Comparison of ENCODE assay signal across 8 cellular contexts in the genomic region with DNA sequence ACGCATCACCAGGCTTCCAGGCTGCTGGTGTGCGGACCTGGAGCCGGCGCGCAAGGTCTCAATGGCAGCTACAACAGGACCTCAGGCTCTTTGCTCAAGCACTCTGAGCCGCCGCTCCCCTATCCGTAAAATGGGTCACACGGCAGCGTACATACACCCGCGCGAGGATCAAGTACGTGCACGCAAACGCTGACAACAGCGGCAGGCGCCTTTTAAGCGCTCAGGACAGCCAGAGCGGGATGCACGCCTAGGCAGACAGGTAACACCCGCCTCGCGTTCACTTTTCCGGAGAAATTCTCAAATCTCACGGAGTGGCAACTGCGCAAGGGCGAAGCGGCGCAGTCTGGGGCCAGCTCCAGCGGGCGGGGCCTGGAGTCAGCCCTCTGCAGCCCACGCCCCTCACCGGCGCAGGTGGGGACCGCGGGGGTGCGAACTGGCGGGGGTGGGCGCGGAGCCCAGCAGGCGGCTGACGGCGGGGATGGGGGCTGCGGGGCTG. TPM values are rescaled to one million over a fixed set of nuclear protein-coding genes. Genes with fewer than 3 reads are reported as not detected.
DNase-seq lines count a peak whose midpoint lies in the region; ATAC-seq and TF ChIP-seq lines count a peak whose summit lies in the region.

No MANE protein-coding gene starts in this region.

- CTCF ChIA-PET in RWPE1 (lab: Yijun Ruan, JAX): interaction anchor here (0.6 kb wide), 1 partner anchor 732 kb away, joined by 3 read pairs; no protein-coding TSS in a partner anchor

- H3K36me3 ChIP-seq in ovary (no peaks in the 10 kb centered on the region), thymus (ENCODE audit: control insufficient read depth, insufficient read depth) (peaks cover 5% of the 10 kb centered on the region)

- no peak for DNase-seq in CD14-positive monocyte (ENCODE audit: low spot score)
- DNase-seq in RWPE1 (ENCODE audit: low spot score): peak; percentile 39
- DNase-seq in activated effector memory CD4-positive, alpha-beta T cell treated with anti-CD3 and anti-CD28 coated beads, Interleukin-2, amount 50 U/mL, for 16 hours: peak; percentile 93
- peak; percentile 72 for DNase-seq in germinal center (ENCODE audit: low spot score)
- DNase-seq in ovary: peak in 3 of 5 donors; percentile 15 to 53 (median 27)

- H3K27me3 Mint-ChIP-seq in CD14-positive monocyte (ENCODE audit: low read depth in 3 of 3): peaks cover 0 to 7% (median 2%) of the 10 kb centered on the region in 3 donors

- peak overlapping the region; percentile 96 to 98 for H3K4me3 Mint-ChIP-seq in CD14-positive monocyte

- H3K27ac ChIP-seq in RWPE1 (peak overlapping the region; percentile 87), ovary (no peak overlapping the region), thymus (ENCODE audit: low read depth) (peak overlapping the region; percentile 93)

- peaks cover 0 to 6% (median 3%) of the 10 kb centered on the region in 7 donors for H3K9me3 Mint-ChIP-seq in CD14-positive monocyte

- ATAC-seq in GM19452 (IDR thresholded peaks at IDR 0.05; ENCODE audit: unreplicated experiment): peak; percentile 76
- ATAC-seq in HG03520 (IDR thresholded peaks at IDR 0.05; ENCODE audit: unreplicated experiment): peak; percentile 56

- H3K27ac Mint-ChIP-seq in CD14-positive monocyte: peak overlapping the region in 4 of 7 donors; percentile 56 to 86 (median 68)

- no peak for TF ChIP-seq EP300 in ovary (IDR thresholded peaks at IDR 0.05)

- POLR2A ChIA-PET in RWPE1 (lab: Yijun Ruan, JAX; ENCODE audit: low non-redundant PET): no interaction called here

- peaks cover 22% of the 10 kb centered on the region for H3K4me1 Mint-ChIP-seq in CD14-positive monocyte

- no peak for TF ChIP-seq POLR2A in ovary (IDR thresholded peaks at IDR 0.05)

- H3K4me1 ChIP-seq in ovary (ENCODE audit: insufficient read depth): peaks cover 5% of the 10 kb centered on the region
- peaks cover 2% of the 10 kb centered on the region for H3K4me1 ChIP-seq in thymus (ENCODE audit: control insufficient read depth, insufficient read depth, low read length)

- intact Hi-C loops in CD14-positive monocyte (cut with micrococcal nuclease): no loop called here
- intact Hi-C loops in ovary (cut with DNase I): no loop called here

- H3K9me3 ChIP-seq in ovary (no peaks in the 10 kb centered on the region), thymus (ENCODE audit: control insufficient read depth) (no peaks in the 10 kb centered on the region)

- H3K4me3 ChIP-seq in ovary (peak overlapping the region; percentile 73), thymus (ENCODE audit: low read length) (peak overlapping the region; percentile 93)

- no peaks in the 10 kb centered on the region for H3K27me3 ChIP-seq in ovary
- no peaks in the 10 kb centered on the region for H3K27me3 ChIP-seq in thymus (ENCODE audit: control insufficient read depth, insufficient read depth)

- 1 to 3% (median 1%) methylated on average over 38 to 45 of the region's 45 CpGs for WGBS in ovary, 3 donors
- 2% methylated on average over 45 of the region's 45 CpGs for WGBS in thymus

- TF ChIP-seq CTCF in CD14-positive monocyte (IDR thresholded peaks at IDR 0.05) (no peak), RWPE1 (conservative IDR thresholded peaks at IDR 0.05; ENCODE audit: low read depth) (no peak), ovary (IDR thresholded peaks at IDR 0.05) (no peak)

- H3K36me3 Mint-ChIP-seq in CD14-positive monocyte: peaks cover 0 to 4% of the 10 kb centered on the region in 2 donors

RNA-seq across cellular contexts. Expression of a gene that starts 0.5 kb away (rescaled TPM):
- 10 to 100 TPM; 12.0 to 15.5 TPM for polyA plus RNA-seq in CD14-positive monocyte
- 10 to 100 TPM; 10.3 to 17.3 (median 14.2) TPM for total RNA-seq in ovary
- 10 to 100 TPM in 1 of 2 donors, 1 to 10 TPM in 1; 7.5 to 15.7 TPM for polyA plus RNA-seq in ovary
- 12.1 TPM for polyA plus RNA-seq in thymus

RNA-seq across cellular contexts. Expression of a gene that starts 35.5 kb away (rescaled TPM):
- polyA plus RNA-seq in CD14-positive monocyte: under 1 TPM in 1 of 2 donors, not detected in 1; 0.23 TPM
- total RNA-seq in ovary: 1 to 10 TPM in 4 of 7 donors, under 1 TPM in 3; 0.53 to 3.6 (median 1.1) TPM
- polyA plus RNA-seq in ovary: under 1 TPM in 1 of 2 donors, not detected in 1; 0.46 TPM
- polyA plus RNA-seq in thymus: 0.37 TPM

Comparison
In these comparisons a context has a peak if more than half of its experiments do, and no peak if none do; other contexts are left out.
1. H3K27ac ChIP-seq: peak in RWPE1 (single experiment) and thymus (single experiment); none in ovary (0 of 2).